Comparison of ENCODE assay signal across 16 cellular contexts in genomic region chr4:61921890-61922289, GRCh38.
DNase-seq lines count a peak whose midpoint lies in the region; ATAC-seq and TF ChIP-seq lines count a peak whose summit lies in the region.
"Had no signal": no experiment of that assay in that cellular context is flagged by ENCODE, and none has a peak within 500 bp of the region (broad histone marks: within the 10 kb centered on the region; RNA-seq: fewer than 3 reads in every experiment).

No MANE protein-coding gene starts in this region.

- H3K4me3 Mint-ChIP-seq in WTC11, result no peak overlapping the region
- H3K4me3 Mint-ChIP-seq: CD4-positive, alpha-beta memory T cell; HFFc6; IgD-negative memory B cell had no signal

- no peaks in the 10 kb centered on the region for H3K27me3 ChIP-seq in smooth muscle cell (ENCODE audit: low read depth)
- H3K27me3 ChIP-seq: BE2C had no signal

- H3K4me3 ChIP-seq in smooth muscle cell, result no peak overlapping the region
- H3K4me3 ChIP-seq: A549, HAP-1 had no signal

- no peaks in the 10 kb centered on the region for H4K20me1 ChIP-seq in smooth muscle cell (ENCODE audit: low read depth)

- CTCF ChIA-PET in WTC11 (lab: Charles Lee), result interaction anchor here (1.0 kb wide), 1 partner anchor 181 kb away, joined by 4 read pairs; no protein-coding TSS in a partner anchor

- TF ChIP-seq CTCF in WTC11 (IDR thresholded peaks at IDR 0.05) (no peak), smooth muscle cell (IDR thresholded peaks at IDR 0.05; ENCODE audit: borderline replicate concordance, insufficient read depth, poor library complexity, severe bottlenecking) (no peak)

- H3K9me3 ChIP-seq in smooth muscle cell (replicated peaks; ENCODE audit: low read depth), result no peaks in the 10 kb centered on the region
- H3K9me3 ChIP-seq: A549, BE2C, HAP-1 had no signal

- POLR2A ChIA-PET in WTC11 (lab: Charles Lee), result no interaction called here

- no peaks in the 10 kb centered on the region for H3K9me3 Mint-ChIP-seq in WTC11

- H3F3A ChIP-seq in smooth muscle cell (ENCODE audit: low read depth), result no peaks in the 10 kb centered on the region

- H2AFZ ChIP-seq in smooth muscle cell (ENCODE audit: low read depth), result peak overlapping the region; percentile 8

- no peak overlapping the region for H3K9ac ChIP-seq in smooth muscle cell (ENCODE audit: low read depth)

- no peak for ATAC-seq in WTC11
- ATAC-seq in HG03139 (IDR thresholded peaks at IDR 0.05; ENCODE audit: unreplicated experiment), result no peak
- ATAC-seq: A549 had no signal

- peaks cover 19% of the 10 kb centered on the region for H3K4me1 ChIP-seq in smooth muscle cell (ENCODE audit: low read depth)
- H3K4me1 ChIP-seq: A549, BE2C had no signal

- no peak overlapping the region for H3K4me2 ChIP-seq in smooth muscle cell
- H3K4me2 ChIP-seq: A549 had no signal

- DNase-seq in HuH-7 (ENCODE audit: low spot score), result peak; percentile 21
- peak; percentile 10 for DNase-seq in NCI-H146 treated with DMSO at 0.1 percent for 48 hours (lab: John Stamatoyannopoulos, UW; ENCODE audit: unreplicated experiment)
- no peak for DNase-seq in WTC11 (ENCODE audit: low spot score)
- no peak for DNase-seq in smooth muscle cell (lab: John Stamatoyannopoulos, UW; ENCODE audit: unreplicated experiment)
- no peak for DNase-seq in ecto neural progenitor cell (ENCODE audit: low spot score)
- no peak for DNase-seq in hepatic stellate cell (ENCODE audit: low spot score)
- DNase-seq: BE2C; CD4-positive, alpha-beta memory T cell; DMS153; GF-D8; HFFc6 had no signal

- 49% methylated on average over 2 of the region's 2 CpGs for WGBS in smooth muscle cell (ENCODE audit: low lambda C conversion rate)

- H3K79me2 ChIP-seq in smooth muscle cell (ENCODE audit: low read depth), result no peaks in the 10 kb centered on the region

- H3K4me1 Mint-ChIP-seq in WTC11, result peaks cover 27% of the 10 kb centered on the region
- H3K4me1 Mint-ChIP-seq: CD4-positive, alpha-beta memory T cell; IgD-negative memory B cell had no signal

- no peak overlapping the region for H3K27ac Mint-ChIP-seq in WTC11
- H3K27ac Mint-ChIP-seq: CD4-positive, alpha-beta memory T cell; HFFc6; IgD-negative memory B cell had no signal

- no peak overlapping the region for H3K27ac ChIP-seq in smooth muscle cell (ENCODE audit: low read depth)
- H3K27ac ChIP-seq: A549, HL-60 had no signal

- H3K27me3 Mint-ChIP-seq in WTC11 (ENCODE audit: low read depth), result peaks cover 8% of the 10 kb centered on the region; the same call in 1 of the 2 replicates
- H3K27me3 Mint-ChIP-seq: CD4-positive, alpha-beta memory T cell; IgD-negative memory B cell had no signal

- H3K36me3 Mint-ChIP-seq in WTC11, result no peaks in the 10 kb centered on the region
- H3K36me3 Mint-ChIP-seq: CD4-positive, alpha-beta memory T cell; IgD-negative memory B cell had no signal

- H3K36me3 ChIP-seq in smooth muscle cell (ENCODE audit: low read depth), result no peaks in the 10 kb centered on the region
- H3K36me3 ChIP-seq: BE2C, HAP-1 had no signal

TF ChIP-seq in WTC11, 78 proteins besides CTCF, POLR2A, EP300 and RAD21:
- TF ChIP-seq RORB (CRISPR knock-in tag; IDR thresholded peaks at IDR 0.05) (peak; percentile 42; the same call in 1 of the 2 replicates), MYBL2 (CRISPR knock-in tag; IDR thresholded peaks at IDR 0.05) (no peak)

Comparison
In these comparisons a context has a peak if more than half of its experiments do, and no peak if none do; other contexts are left out.
1. DNase-seq: peak in HuH-7 (single experiment) and NCI-H146 treated with DMSO at 0.1 percent for 48 hours (single experiment); none in WTC11 (single experiment), smooth muscle cell (single experiment), ecto neural progenitor cell (single experiment) and hepatic stellate cell (single experiment).